ENCODE assay signal across 1 cellular context in the genomic region with DNA sequence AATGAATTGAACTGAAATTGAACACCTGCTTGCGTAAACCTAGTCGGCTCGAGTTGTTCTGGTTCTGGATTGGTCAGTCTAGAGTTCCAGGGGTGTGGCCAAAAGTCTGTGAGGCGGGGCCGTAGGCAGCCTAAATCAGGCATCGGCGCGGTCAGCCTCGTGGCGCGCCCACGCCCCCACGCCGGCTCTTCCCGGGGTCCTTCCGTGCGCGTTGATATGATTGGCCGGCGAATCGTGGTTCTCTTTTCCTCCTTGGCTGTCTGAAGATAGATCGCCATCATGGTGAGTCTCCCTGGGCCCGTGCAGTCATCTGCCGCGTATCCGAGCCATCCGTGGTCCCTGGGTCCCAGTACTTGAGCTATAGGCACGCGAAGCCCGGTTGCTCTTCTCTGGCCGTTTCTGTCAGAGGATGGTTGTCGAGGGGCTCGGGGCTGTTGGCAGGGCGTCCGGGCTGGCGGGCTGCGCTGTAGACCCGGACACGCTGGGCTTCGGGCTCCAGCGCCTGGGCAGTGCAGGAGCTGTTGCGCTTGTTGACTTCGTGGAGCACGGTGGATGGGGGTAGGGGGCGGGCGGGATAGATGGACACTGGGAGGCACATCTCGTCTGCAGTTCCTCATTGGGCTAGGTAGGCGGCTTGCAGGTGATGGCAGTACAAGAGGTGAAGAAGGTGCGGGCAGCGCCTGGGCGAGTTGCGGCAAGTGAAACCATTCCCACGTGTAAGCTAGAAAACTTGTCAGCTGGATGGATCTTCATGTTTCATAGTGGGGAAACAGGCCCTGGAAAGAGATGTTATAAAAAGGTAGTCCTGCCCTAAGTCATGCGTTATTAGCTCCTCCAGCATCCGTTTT.
TF ChIP-seq lines count a peak whose summit lies in the region.

A gene (plus strand): TSS at position 241 of the 848 bp plus-strand sequence. CDS start 39 bp downstream, at position 280.

TF ChIP-seq in HepG2, 621 proteins besides CTCF, POLR2A, EP300 and RAD21 (continued from another document and continues in another):
- TF ChIP-seq, protein P1, sequence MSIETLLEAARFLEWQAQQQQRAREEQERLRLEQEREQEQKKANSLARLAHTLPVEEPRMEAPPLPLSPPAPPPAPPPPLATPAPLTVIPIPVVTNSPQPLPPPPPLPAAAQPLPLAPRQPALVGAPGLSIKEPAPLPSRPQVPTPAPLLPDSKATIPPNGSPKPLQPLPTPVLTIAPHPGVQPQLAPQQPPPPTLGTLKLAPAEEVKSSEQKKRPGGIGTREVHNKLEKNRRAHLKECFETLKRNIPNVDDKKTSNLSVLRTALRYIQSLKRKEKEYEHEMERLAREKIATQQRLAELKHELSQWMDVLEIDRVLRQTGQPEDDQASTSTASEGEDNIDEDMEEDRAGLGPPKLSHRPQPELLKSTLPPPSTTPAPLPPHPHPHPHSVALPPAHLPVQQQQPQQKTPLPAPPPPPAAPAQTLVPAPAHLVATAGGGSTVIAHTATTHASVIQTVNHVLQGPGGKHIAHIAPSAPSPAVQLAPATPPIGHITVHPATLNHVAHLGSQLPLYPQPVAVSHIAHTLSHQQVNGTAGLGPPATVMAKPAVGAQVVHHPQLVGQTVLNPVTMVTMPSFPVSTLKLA (IDR thresholded peaks at IDR 0.05) = peak; percentile 73
- TF ChIP-seq, protein P2, sequence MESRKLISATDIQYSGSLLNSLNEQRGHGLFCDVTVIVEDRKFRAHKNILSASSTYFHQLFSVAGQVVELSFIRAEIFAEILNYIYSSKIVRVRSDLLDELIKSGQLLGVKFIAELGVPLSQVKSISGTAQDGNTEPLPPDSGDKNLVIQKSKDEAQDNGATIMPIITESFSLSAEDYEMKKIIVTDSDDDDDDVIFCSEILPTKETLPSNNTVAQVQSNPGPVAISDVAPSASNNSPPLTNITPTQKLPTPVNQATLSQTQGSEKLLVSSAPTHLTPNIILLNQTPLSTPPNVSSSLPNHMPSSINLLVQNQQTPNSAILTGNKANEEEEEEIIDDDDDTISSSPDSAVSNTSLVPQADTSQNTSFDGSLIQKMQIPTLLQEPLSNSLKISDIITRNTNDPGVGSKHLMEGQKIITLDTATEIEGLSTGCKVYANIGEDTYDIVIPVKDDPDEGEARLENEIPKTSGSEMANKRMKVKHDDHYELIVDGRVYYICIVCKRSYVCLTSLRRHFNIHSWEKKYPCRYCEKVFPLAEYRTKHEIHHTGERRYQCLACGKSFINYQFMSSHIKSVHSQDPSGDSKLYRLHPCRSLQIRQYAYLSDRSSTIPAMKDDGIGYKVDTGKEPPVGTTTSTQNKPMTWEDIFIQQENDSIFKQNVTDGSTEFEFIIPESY (CRISPR knock-in tag; IDR thresholded peaks at IDR 0.05) = no peak
- TF ChIP-seq, protein P3, sequence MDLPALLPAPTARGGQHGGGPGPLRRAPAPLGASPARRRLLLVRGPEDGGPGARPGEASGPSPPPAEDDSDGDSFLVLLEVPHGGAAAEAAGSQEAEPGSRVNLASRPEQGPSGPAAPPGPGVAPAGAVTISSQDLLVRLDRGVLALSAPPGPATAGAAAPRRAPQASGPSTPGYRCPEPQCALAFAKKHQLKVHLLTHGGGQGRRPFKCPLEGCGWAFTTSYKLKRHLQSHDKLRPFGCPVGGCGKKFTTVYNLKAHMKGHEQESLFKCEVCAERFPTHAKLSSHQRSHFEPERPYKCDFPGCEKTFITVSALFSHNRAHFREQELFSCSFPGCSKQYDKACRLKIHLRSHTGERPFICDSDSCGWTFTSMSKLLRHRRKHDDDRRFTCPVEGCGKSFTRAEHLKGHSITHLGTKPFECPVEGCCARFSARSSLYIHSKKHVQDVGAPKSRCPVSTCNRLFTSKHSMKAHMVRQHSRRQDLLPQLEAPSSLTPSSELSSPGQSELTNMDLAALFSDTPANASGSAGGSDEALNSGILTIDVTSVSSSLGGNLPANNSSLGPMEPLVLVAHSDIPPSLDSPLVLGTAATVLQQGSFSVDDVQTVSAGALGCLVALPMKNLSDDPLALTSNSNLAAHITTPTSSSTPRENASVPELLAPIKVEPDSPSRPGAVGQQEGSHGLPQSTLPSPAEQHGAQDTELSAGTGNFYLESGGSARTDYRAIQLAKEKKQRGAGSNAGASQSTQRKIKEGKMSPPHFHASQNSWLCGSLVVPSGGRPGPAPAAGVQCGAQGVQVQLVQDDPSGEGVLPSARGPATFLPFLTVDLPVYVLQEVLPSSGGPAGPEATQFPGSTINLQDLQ (CRISPR knock-in tag; IDR thresholded peaks at IDR 0.05) = no peak
- TF ChIP-seq ZNF737 (CRISPR knock-in tag; IDR thresholded peaks at IDR 0.05; ENCODE audit: borderline replicate concordance) (no peak), ZNF850 (CRISPR knock-in tag; conservative IDR thresholded peaks at IDR 0.05) (no peak), NFKBIZ (CRISPR knock-in tag; IDR thresholded peaks at IDR 0.05) (no peak), ZNF772 (CRISPR knock-in tag; IDR thresholded peaks at IDR 0.05) (peak; percentile 65; the same call in 1 of the 2 replicates), HMGA1 (CRISPR knock-in tag; conservative IDR thresholded peaks at IDR 0.05) (no peak), ZBTB42 (CRISPR knock-in tag; IDR thresholded peaks at IDR 0.05) (peak; percentile 64; the same call in 1 of the 2 replicates), NFRKB (IDR thresholded peaks at IDR 0.05) (no peak), ZNF83 (CRISPR knock-in tag; IDR thresholded peaks at IDR 0.05; ENCODE audit: borderline replicate concordance) (peak; percentile 88; the same call in 1 of the 2 replicates), REPIN1 (CRISPR knock-in tag; IDR thresholded peaks at IDR 0.05; ENCODE audit: borderline replicate concordance, low read depth) (peak; percentile 65; the same call in 1 of the 2 replicates), MIER2 (CRISPR knock-in tag; IDR thresholded peaks at IDR 0.05) (0 out of 2 replicates have a peak, but pooled peaks have one; percentile 10), ZNF317 (CRISPR knock-in tag; IDR thresholded peaks at IDR 0.05) (peak; percentile 75; the same call in 1 of the 2 replicates), ZNF256 (CRISPR knock-in tag; conservative IDR thresholded peaks at IDR 0.05) (no peak), ZC3H4 (CRISPR knock-in tag; IDR thresholded peaks at IDR 0.05; ENCODE audit: borderline replicate concordance) (no peak), YEATS4 (CRISPR knock-in tag; IDR thresholded peaks at IDR 0.05; ENCODE audit: borderline replicate concordance) (peak; percentile 97), ZSCAN21 (CRISPR knock-in tag; IDR thresholded peaks at IDR 0.05; ENCODE audit: borderline replicate concordance) (peak; percentile 89), PITX1 (CRISPR knock-in tag; IDR thresholded peaks at IDR 0.05) (peak; percentile 57; the same call in 1 of the 2 replicates), ZNF746 (CRISPR knock-in tag; IDR thresholded peaks at IDR 0.05) (peak; percentile 33; the same call in 1 of the 2 replicates), SNAPC2 (CRISPR knock-in tag; IDR thresholded peaks at IDR 0.05) (no peak)
- TF ChIP-seq, protein P4, sequence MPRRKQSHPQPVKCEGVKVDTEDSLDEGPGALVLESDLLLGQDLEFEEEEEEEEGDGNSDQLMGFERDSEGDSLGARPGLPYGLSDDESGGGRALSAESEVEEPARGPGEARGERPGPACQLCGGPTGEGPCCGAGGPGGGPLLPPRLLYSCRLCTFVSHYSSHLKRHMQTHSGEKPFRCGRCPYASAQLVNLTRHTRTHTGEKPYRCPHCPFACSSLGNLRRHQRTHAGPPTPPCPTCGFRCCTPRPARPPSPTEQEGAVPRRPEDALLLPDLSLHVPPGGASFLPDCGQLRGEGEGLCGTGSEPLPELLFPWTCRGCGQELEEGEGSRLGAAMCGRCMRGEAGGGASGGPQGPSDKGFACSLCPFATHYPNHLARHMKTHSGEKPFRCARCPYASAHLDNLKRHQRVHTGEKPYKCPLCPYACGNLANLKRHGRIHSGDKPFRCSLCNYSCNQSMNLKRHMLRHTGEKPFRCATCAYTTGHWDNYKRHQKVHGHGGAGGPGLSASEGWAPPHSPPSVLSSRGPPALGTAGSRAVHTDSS (CRISPR knock-in tag; conservative IDR thresholded peaks at IDR 0.05) = no peak
- TF ChIP-seq, protein P5, sequence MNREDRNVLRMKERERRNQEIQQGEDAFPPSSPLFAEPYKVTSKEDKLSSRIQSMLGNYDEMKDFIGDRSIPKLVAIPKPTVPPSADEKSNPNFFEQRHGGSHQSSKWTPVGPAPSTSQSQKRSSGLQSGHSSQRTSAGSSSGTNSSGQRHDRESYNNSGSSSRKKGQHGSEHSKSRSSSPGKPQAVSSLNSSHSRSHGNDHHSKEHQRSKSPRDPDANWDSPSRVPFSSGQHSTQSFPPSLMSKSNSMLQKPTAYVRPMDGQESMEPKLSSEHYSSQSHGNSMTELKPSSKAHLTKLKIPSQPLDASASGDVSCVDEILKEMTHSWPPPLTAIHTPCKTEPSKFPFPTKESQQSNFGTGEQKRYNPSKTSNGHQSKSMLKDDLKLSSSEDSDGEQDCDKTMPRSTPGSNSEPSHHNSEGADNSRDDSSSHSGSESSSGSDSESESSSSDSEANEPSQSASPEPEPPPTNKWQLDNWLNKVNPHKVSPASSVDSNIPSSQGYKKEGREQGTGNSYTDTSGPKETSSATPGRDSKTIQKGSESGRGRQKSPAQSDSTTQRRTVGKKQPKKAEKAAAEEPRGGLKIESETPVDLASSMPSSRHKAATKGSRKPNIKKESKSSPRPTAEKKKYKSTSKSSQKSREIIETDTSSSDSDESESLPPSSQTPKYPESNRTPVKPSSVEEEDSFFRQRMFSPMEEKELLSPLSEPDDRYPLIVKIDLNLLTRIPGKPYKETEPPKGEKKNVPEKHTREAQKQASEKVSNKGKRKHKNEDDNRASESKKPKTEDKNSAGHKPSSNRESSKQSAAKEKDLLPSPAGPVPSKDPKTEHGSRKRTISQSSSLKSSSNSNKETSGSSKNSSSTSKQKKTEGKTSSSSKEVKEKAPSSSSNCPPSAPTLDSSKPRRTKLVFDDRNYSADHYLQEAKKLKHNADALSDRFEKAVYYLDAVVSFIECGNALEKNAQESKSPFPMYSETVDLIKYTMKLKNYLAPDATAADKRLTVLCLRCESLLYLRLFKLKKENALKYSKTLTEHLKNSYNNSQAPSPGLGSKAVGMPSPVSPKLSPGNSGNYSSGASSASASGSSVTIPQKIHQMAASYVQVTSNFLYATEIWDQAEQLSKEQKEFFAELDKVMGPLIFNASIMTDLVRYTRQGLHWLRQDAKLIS (CRISPR knock-in tag; IDR thresholded peaks at IDR 0.05) = peak; percentile 78
- TF ChIP-seq, protein P6, sequence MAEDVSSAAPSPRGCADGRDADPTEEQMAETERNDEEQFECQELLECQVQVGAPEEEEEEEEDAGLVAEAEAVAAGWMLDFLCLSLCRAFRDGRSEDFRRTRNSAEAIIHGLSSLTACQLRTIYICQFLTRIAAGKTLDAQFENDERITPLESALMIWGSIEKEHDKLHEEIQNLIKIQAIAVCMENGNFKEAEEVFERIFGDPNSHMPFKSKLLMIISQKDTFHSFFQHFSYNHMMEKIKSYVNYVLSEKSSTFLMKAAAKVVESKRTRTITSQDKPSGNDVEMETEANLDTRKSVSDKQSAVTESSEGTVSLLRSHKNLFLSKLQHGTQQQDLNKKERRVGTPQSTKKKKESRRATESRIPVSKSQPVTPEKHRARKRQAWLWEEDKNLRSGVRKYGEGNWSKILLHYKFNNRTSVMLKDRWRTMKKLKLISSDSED (CRISPR knock-in tag; IDR thresholded peaks at IDR 0.05) = no peak
- TF ChIP-seq, protein P7, sequence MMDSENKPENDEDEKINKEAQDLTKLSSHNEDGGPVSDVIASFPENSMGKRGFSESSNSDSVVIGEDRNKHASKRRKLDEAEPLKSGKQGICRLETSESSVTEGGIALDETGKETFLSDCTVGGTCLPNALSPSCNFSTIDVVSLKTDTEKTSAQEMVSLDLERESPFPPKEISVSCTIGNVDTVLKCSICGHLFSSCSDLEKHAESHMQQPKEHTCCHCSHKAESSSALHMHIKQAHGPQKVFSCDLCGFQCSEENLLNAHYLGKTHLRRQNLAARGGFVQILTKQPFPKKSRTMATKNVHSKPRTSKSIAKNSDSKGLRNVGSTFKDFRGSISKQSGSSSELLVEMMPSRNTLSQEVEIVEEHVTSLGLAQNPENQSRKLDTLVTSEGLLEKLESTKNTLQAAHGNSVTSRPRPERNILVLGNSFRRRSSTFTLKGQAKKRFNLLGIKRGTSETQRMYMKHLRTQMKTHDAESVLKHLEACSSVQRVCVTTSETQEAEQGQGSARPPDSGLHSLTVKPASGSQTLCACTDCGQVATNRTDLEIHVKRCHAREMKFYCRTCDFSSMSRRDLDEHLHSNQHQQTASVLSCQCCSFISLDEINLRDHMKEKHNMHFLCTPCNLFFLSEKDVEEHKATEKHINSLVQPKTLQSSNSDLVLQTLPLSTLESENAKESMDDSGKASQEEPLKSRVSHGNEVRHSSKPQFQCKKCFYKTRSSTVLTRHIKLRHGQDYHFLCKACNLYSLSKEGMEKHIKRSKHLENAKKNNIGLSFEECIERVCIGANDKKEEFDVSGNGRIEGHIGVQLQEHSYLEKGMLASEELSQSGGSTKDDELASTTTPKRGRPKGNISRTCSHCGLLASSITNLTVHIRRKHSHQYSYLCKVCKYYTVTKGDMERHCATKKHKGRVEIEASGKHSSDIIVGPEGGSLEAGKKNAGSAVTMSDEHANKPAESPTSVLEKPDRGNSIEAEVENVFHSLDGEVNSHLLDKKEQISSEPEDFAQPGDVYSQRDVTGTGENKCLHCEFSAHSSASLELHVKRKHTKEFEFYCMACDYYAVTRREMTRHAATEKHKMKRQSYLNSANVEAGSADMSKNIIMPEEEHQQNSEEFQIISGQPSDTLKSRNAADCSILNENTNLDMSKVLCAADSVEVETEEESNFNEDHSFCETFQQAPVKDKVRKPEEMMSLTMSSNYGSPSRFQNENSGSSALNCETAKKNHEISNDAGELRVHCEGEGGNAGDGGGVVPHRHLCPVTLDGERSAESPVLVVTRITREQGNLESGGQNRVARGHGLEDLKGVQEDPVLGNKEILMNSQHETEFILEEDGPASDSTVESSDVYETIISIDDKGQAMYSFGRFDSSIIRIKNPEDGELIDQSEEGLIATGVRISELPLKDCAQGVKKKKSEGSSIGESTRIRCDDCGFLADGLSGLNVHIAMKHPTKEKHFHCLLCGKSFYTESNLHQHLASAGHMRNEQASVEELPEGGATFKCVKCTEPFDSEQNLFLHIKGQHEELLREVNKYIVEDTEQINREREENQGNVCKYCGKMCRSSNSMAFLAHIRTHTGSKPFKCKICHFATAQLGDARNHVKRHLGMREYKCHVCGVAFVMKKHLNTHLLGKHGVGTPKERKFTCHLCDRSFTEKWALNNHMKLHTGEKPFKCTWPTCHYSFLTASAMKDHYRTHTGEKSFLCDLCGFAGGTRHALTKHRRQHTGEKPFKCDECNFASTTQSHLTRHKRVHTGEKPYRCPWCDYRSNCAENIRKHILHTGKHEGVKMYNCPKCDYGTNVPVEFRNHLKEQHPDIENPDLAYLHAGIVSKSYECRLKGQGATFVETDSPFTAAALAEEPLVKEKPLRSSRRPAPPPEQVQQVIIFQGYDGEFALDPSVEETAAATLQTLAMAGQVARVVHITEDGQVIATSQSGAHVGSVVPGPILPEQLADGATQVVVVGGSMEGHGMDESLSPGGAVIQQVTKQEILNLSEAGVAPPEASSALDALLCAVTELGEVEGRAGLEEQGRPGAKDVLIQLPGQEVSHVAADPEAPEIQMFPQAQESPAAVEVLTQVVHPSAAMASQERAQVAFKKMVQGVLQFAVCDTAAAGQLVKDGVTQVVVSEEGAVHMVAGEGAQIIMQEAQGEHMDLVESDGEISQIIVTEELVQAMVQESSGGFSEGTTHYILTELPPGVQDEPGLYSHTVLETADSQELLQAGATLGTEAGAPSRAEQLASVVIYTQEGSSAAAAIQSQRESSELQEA (CRISPR knock-in tag; IDR thresholded peaks at IDR 0.05; ENCODE audit: not compliant biosample characterization) = peak; percentile 30
- TF ChIP-seq, protein P8, sequence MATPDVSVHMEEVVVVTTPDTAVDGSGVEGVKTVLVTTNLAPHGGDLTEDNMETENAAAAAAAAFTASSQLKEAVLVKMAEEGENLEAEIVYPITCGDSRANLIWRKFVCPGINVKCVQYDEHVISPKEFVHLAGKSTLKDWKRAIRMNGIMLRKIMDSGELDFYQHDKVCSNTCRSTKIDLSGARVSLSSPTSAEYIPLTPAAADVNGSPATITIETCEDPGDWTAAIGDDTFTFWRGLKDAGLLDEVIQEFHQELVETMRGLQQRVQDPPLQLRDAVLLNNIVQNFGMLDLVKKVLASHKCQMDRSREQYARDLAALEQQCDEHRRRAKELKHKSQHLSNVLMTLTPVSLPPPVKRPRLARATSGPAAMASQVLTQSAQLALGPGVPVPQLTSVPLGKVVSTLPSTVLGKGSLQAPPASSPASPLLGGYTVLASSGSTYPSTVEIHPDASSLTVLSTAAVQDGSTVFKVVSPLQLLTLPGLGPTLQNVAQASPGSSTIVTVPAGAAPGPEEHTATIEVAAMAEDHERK (CRISPR knock-in tag; IDR thresholded peaks at IDR 0.05; ENCODE audit: low read depth) = peak; percentile 86
